8 cellular contexts compared by ENCODE assay signal in genomic region chr5:171470420-171470819, GRCh38. TPM values are rescaled to one million over a fixed set of nuclear protein-coding genes. Genes with fewer than 3 reads are reported as not detected.
"Had no signal": no experiment of that assay in that cellular context is flagged by ENCODE, and none has a peak within 500 bp of the region (broad histone marks: within the 10 kb centered on the region; RNA-seq: fewer than 3 reads in every experiment).

No MANE protein-coding gene starts in this region.

- ATAC-seq: HepG2 had no signal

- DNase-seq: IMR-90, KBM-7, KG1 had no signal

- FAIRE-seq: HepG2, HTR-8/SVneo had no signal

- H3K4me2 ChIP-seq: KMS-11 had no signal

- H3K27ac ChIP-seq: HL-60, KMS-11 had no signal

- H3K9ac ChIP-seq: KMS-11 had no signal

RNA-seq across cellular contexts. Expression of gene FGF18, which starts 51.0 kb away (rescaled TPM):
- total RNA-seq: HepG2, IMR-90 had no signal
- polyA plus RNA-seq: HepG2, IgD-negative memory B cell had no signal
